In genomic region chr7:47536705-47537611, GRCh38 we compare ENCODE assay signal across 10 cellular contexts. TPM values are rescaled to one million over a fixed set of nuclear protein-coding genes. Genes with fewer than 3 reads are reported as not detected.
A peak's percentile ranks its signal among the peaks of the same experiment; 100 is the strongest.
DNase-seq lines count a peak whose midpoint lies in the region; ATAC-seq and TF ChIP-seq lines count a peak whose summit lies in the region.
"Had no signal": no experiment of that assay in that cellular context is flagged by ENCODE, and none has a peak within 500 bp of the region (broad histone marks: within the 10 kb centered on the region; RNA-seq: fewer than 3 reads in every experiment).

No MANE protein-coding gene starts in this region.

- BruUV-seq in PC-3 (replicated peaks; lab: Mats Ljungman, UMichigan) = no TSS peak

- H4K20me1 ChIP-seq in PC-3 (ENCODE audit: low read length) = no peaks in the 10 kb centered on the region

- no peaks in the 10 kb centered on the region for H3K36me3 ChIP-seq in PC-3 (ENCODE audit: low read depth, low read length)

- H3F3A ChIP-seq in PC-3 (ENCODE audit: low read length, unreplicated experiment) = peaks cover 11% of the 10 kb centered on the region

- H3K27me3 ChIP-seq in PC-3 (ENCODE audit: low read length) = no peaks in the 10 kb centered on the region

- ATAC-seq in PC-3 (peak; percentile 7), GM21717 (IDR thresholded peaks at IDR 0.05; ENCODE audit: unreplicated experiment) (no peak)

- intact Hi-C loops in PC-3 (cut with micrococcal nuclease) = no loop called here

- no peaks in the 10 kb centered on the region for H3K9me3 ChIP-seq in PC-3 (ENCODE audit: low read length)

- H3K9ac ChIP-seq in PC-3 (ENCODE audit: low read length) = peak overlapping the region; percentile 52

- H3K9me2 ChIP-seq in PC-3 (replicated peaks; ENCODE audit: low read length) = no peaks in the 10 kb centered on the region

- peaks cover 14% of the 10 kb centered on the region for H3K27me3 Mint-ChIP-seq in nephron (ENCODE audit: low read depth)

- H3K4me3 ChIP-seq in AG04449 (ENCODE audit: low read depth, low read length) (peak overlapping the region; percentile 73), PC-3 (ENCODE audit: low read length) (peak overlapping the region; percentile 66)

- H3K27ac Mint-ChIP-seq in nephron = peak overlapping the region; percentile 87 to 98 (median 98)

- POLR2A ChIA-PET in AG04449 (lab: Yijun Ruan, JAX) = no interaction called here
- POLR2A ChIA-PET in PC-3 (lab: Charles Lee; ENCODE audit: unreplicated experiment) = interaction anchor here (0.7 kb wide), 1 partner anchor 83 kb away, joined by 4 read pairs; no protein-coding TSS in a partner anchor

- CTCF ChIA-PET in AG04449 (lab: Yijun Ruan, JAX) (interaction anchor here (0.6 to 2.2 kb wide), 3 partner anchors 11 to 142 kb away, joined by 3 to 10 read pairs (median 4); no protein-coding TSS in a partner anchor), PC-3 (lab: Charles Lee) (interaction anchor here (0.5 kb wide), 1 partner anchor 39 kb away, joined by 4 read pairs; no protein-coding TSS in a partner anchor)

- H3K4me3 Mint-ChIP-seq in nephron = peak overlapping the region; percentile 85 to 93 (median 92)

- DNase-seq in AG04449 (ENCODE audit: low read depth, low spot score) (no peak), PC-3 (peak; percentile 56), fibroblast of peridontal ligament (ENCODE audit: extremely low read depth) (peak; percentile 92), NCI-H1930 (lab: John Stamatoyannopoulos, UW) (no peak), GM19238 (ENCODE audit: insufficient read length, low spot score) (no peak)
- DNase-seq in activated CD4-positive, CD25-positive, alpha-beta regulatory T cell (lab: John Stamatoyannopoulos, UW) = no peak
- DNase-seq: NCI-H1105 had no signal

- peak overlapping the region; percentile 17 for H3K27ac ChIP-seq in PC-3 (ENCODE audit: low read length)
- H3K27ac ChIP-seq: epithelial cell of prostate had no signal

- peak overlapping the region; percentile 79 for H2AFZ ChIP-seq in PC-3 (ENCODE audit: low read length)

- peaks cover 63% of the 10 kb centered on the region for H3K4me1 Mint-ChIP-seq in nephron

- H3K4me2 ChIP-seq in PC-3 (ENCODE audit: low read length) = peak overlapping the region; percentile 89

- peaks cover 91% of the 10 kb centered on the region for H3K79me2 ChIP-seq in PC-3 (ENCODE audit: low read length)

- TF ChIP-seq CTCF in AG04449 (IDR thresholded peaks at IDR 0.05; ENCODE audit: insufficient read depth, low read length, missing control alignments) (no peak), PC-3 (conservative IDR thresholded peaks at IDR 0.05; ENCODE audit: low read depth, low read length) (no peak), nephron (IDR thresholded peaks at IDR 0.05; ENCODE audit: unreplicated experiment in 3 of 3) (no peak)

- H3K9me3 Mint-ChIP-seq in nephron = no peaks in the 10 kb centered on the region

- H3K36me3 Mint-ChIP-seq in nephron (ENCODE audit: low read depth) = peaks cover 10% of the 10 kb centered on the region

- H3K4me1 ChIP-seq in PC-3 (ENCODE audit: insufficient read depth, low read length) = peaks cover 65% of the 10 kb centered on the region

RNA-seq across cellular contexts. Expression of gene TNS3, which starts 45.0 kb away (rescaled TPM):
- 71.4 and 72.3 TPM in 2 replicates for total RNA-seq in PC-3 (2014; rRNA removed)

Comparison
In these comparisons a context has a peak if more than half of its experiments do, and no peak if none do; other contexts are left out.
1. DNase-seq: peak in PC-3 (single experiment) and fibroblast of peridontal ligament (single experiment); none in AG04449 (single experiment), NCI-H1930 (0 of 2), activated CD4-positive, CD25-positive, alpha-beta regulatory T cell (0 of 4) and GM19238 (single experiment).